ENCODE assay signal across 21 cellular contexts in genomic region chr15:97141360-97141759, GRCh38.
DNase-seq lines count a peak whose midpoint lies in the region; ATAC-seq, FAIRE-seq and TF ChIP-seq lines count a peak whose summit lies in the region.
"Had no signal": no experiment of that assay in that cellular context is flagged by ENCODE, and none has a peak within 500 bp of the region (broad histone marks: within the 10 kb centered on the region; RNA-seq: fewer than 3 reads in every experiment).

No MANE protein-coding gene starts in this region.

- no peak overlapping the region for H2AFZ ChIP-seq in GM12878 (ENCODE audit: control insufficient read depth, low read depth, low read length)
- H2AFZ ChIP-seq: GM23338 had no signal

- RAD21 ChIA-PET in GM12878 (lab: Charles Lee; ENCODE audit: unreplicated experiment) = no interaction called here

- no peaks in the 10 kb centered on the region for H3K9me3 ChIP-seq in GM12878 (replicated peaks; ENCODE audit: control insufficient read depth, insufficient read depth, low read length)
- H3K9me3 ChIP-seq: BE2C had no signal

- TF ChIP-seq EP300 in GM12878 (IDR thresholded peaks at IDR 0.05; ENCODE audit: borderline replicate concordance in 1 of 2, control insufficient read depth in 1 of 2, low read depth in 2 of 2, low read length in 2 of 2) = no peak; a peak in 1 of 4 replicates

- H3K4me3 ChIP-seq in GM12878 = no peak overlapping the region
- no peak overlapping the region for H3K4me3 ChIP-seq in retinal pigment epithelial cell (ENCODE audit: low read length)
- H3K4me3 ChIP-seq: BLaER1 treated with 17β-estradiol and CSF1 and Interleukin-3, amounts not matched to agents 10 nM and 100 nM; GM23338 had no signal

- CTCF ChIA-PET in GM12878 (lab: Yijun Ruan, JAX) = no interaction called here

- H3K9ac ChIP-seq in GM12878 (ENCODE audit: control insufficient read depth, insufficient read depth, low read length) = no peak overlapping the region
- H3K9ac ChIP-seq: BLaER1 treated with 17β-estradiol and CSF1 and Interleukin-3, amounts not matched to agents 10 nM and 100 nM had no signal

- no peak overlapping the region for H3K4me2 ChIP-seq in GM12878 (ENCODE audit: control insufficient read depth, insufficient read depth)
- H3K4me2 ChIP-seq: BLaER1 treated with 17β-estradiol and CSF1 and Interleukin-3, amounts not matched to agents 10 nM and 100 nM; GM23338 had no signal

- DNase-seq in Daoy (ENCODE audit: low read depth) (peak; percentile 11), NOMO-1 treated with DMSO at 0.1 percent for 48 hours (lab: John Stamatoyannopoulos, UW; ENCODE audit: unreplicated experiment) (peak; percentile 90), GM12878 (ENCODE audit: low read depth, low spot score) (no peak), retinal pigment epithelial cell (ENCODE audit: low read depth) (peak; percentile 48)
- DNase-seq in activated CD8-positive, alpha-beta memory T cell treated with anti-CD3 and anti-CD28 coated beads, Interleukin-2, amount 50 U/mL, for 48 hours = no peak
- no peak for DNase-seq in stimulated activated CD4-positive, alpha-beta T cell treated with anti-CD3 and anti-CD28 coated beads, Interleukin-1b, Interleukin-23, amount 100 ng/mL, for 48 hours
- DNase-seq: BE2C; Calu3; CD4-positive, alpha-beta T cell; COR-L47; DMS53; DMS79 treated with DMSO at 0.1 percent for 48 hours; H9 had no signal

- H4K20me1 ChIP-seq in GM12878 (ENCODE audit: control insufficient read depth, insufficient read depth) = no peaks in the 10 kb centered on the region
- H4K20me1 ChIP-seq: BLaER1 treated with 17β-estradiol and CSF1 and Interleukin-3, amounts not matched to agents 10 nM and 100 nM had no signal

- no peaks in the 10 kb centered on the region for H3K27me3 ChIP-seq in GM12878 (replicated peaks in 1 of 2; ENCODE audit: control insufficient read depth in 2 of 2, insufficient read depth in 2 of 2, low read length in 1 of 2)
- H3K27me3 ChIP-seq: BE2C; BLaER1 treated with 17β-estradiol and CSF1 and Interleukin-3, amounts not matched to agents 10 nM and 100 nM had no signal

- no peak for TF ChIP-seq POLR2A in GM12878 (IDR thresholded peaks at IDR 0.05; ENCODE audit: low read depth, low read length)

- SMC1A ChIA-PET in GM12878 (lab: Charles Lee; ENCODE audit: uncharacterized antibody, unreplicated experiment) = interaction anchor here (0.9 to 1.8 kb wide), 6 partner anchors 16 to 93 kb away, joined by 3 to 8 read pairs (median 4); no protein-coding TSS in a partner anchor

- intact Hi-C loops in GM12878 (cut with micrococcal nuclease; ENCODE audit: unreplicated experiment) = loop anchor here (5.0 to 10.0 kb wide), 2 partner anchors 91 to 787 kb away; no protein-coding TSS in a partner anchor

- no peaks in the 10 kb centered on the region for H3K36me3 ChIP-seq in GM12878 (ENCODE audit: control insufficient read depth in 2 of 2, insufficient read depth in 2 of 2, low read length in 1 of 2)
- H3K36me3 ChIP-seq: BE2C; BLaER1 treated with 17β-estradiol and CSF1 and Interleukin-3, amounts not matched to agents 10 nM and 100 nM had no signal

- POLR2A ChIA-PET in GM12878 (lab: Charles Lee) = interaction anchor here (0.6 kb wide), 1 partner anchor 68 kb away, joined by 3 read pairs; no protein-coding TSS in a partner anchor

- no peaks in the 10 kb centered on the region for H3K79me2 ChIP-seq in GM12878 (ENCODE audit: control insufficient read depth, insufficient read depth, low read length)

- in situ Hi-C loops in GM12878 (cut with MboI) = no loop called here

- ATAC-seq in GM12878 = peak; percentile 26
- ATAC-seq in GM18861 (IDR thresholded peaks at IDR 0.05; ENCODE audit: unreplicated experiment) = no peak
- no peak for ATAC-seq in HG02571 (IDR thresholded peaks at IDR 0.05; ENCODE audit: unreplicated experiment)
- ATAC-seq: GM23338, HCT116 had no signal

- no peak for FAIRE-seq in GM12878 (lab: Jason Lieb, UNC)
- FAIRE-seq: A204.1, G401.6 had no signal

- 0% methylated on average over 1 of the region's 1 CpG for WGBS in GM12878 (ENCODE audit: insufficient coverage, insufficient replicate concordance, low lambda C conversion rate, missing lambda C conversion rate)

- no TSS peak for BruUV-seq in GM12878 (replicated peaks; lab: Mats Ljungman, UMichigan)

- no peak overlapping the region for H3K27ac ChIP-seq in GM12878 (ENCODE audit: control insufficient read depth, insufficient read depth)
- H3K27ac ChIP-seq: 22Rv1; BLaER1 treated with 17β-estradiol and CSF1 and Interleukin-3, amounts not matched to agents 10 nM and 100 nM had no signal

- H3K4me1 ChIP-seq in GM12878 (ENCODE audit: control insufficient read depth, insufficient read depth, low read length) = no peaks in the 10 kb centered on the region
- H3K4me1 ChIP-seq: BE2C; BLaER1 treated with 17β-estradiol and CSF1 and Interleukin-3, amounts not matched to agents 10 nM and 100 nM had no signal

- TF ChIP-seq CTCF in GM12878 (IDR thresholded peaks at IDR 0.05 in 2 of 3, conservative IDR thresholded peaks at IDR 0.05 in 1 of 3; ENCODE audit: control insufficient read depth in 2 of 3, extremely low read depth in 1 of 3, insufficient read depth in 1 of 3, low read depth in 3 of 3, low read length in 3 of 3) (no peak), retinal pigment epithelial cell (conservative IDR thresholded peaks at IDR 0.05; ENCODE audit: low read depth, low read length) (no peak)

- TF ChIP-seq RAD21 in GM12878 (IDR thresholded peaks at IDR 0.05; ENCODE audit: insufficient read depth, low read depth, low read length) = no peak

TF ChIP-seq in GM12878, 131 proteins besides CTCF, POLR2A, EP300 and RAD21 (continues in another document):
- no peak for TF ChIP-seq ZNF622 (IDR thresholded peaks at IDR 0.05)
- no peak for TF ChIP-seq NRF1 (conservative IDR thresholded peaks at IDR 0.05; ENCODE audit: low read depth, low read length)
- TF ChIP-seq ZNF384 (IDR thresholded peaks at IDR 0.05; ENCODE audit: borderline replicate concordance, low read depth, low read length) = 0 out of 2 replicates have a peak, but pooled peaks have one; percentile 56
- peak; percentile 69 for TF ChIP-seq MLLT1 (IDR thresholded peaks at IDR 0.05)
- TF ChIP-seq TBL1XR1 (IDR thresholded peaks at IDR 0.05; ENCODE audit: low read depth, low read length) = no peak
- peak; percentile 71; the same call in 1 of the 2 replicates for TF ChIP-seq DPF2 (IDR thresholded peaks at IDR 0.05)
- no peak for TF ChIP-seq PAX8 (IDR thresholded peaks at IDR 0.05)
- no peak for TF ChIP-seq SIX5 (IDR thresholded peaks at IDR 0.05; ENCODE audit: low read depth, low read length, severe bottlenecking)
- TF ChIP-seq MYC (IDR thresholded peaks at IDR 0.05; ENCODE audit: insufficient read depth, insufficient read length, insufficient replicate concordance, low read length, severe bottlenecking) = no peak
- no peak for TF ChIP-seq LARP7 (IDR thresholded peaks at IDR 0.05)
- peak; percentile 37 for TF ChIP-seq SMAD1 (IDR thresholded peaks at IDR 0.05; ENCODE audit: low read depth, partially characterized antibody)
- peak; percentile 35; the same call in 1 of the 2 replicates for TF ChIP-seq ATF7 (IDR thresholded peaks at IDR 0.05; ENCODE audit: low read depth)
- no peak for TF ChIP-seq PBX3 (IDR thresholded peaks at IDR 0.05; ENCODE audit: insufficient replicate concordance, low read depth, low read length)
- no peak for TF ChIP-seq KLF5 (IDR thresholded peaks at IDR 0.05; ENCODE audit: partially characterized antibody)
- TF ChIP-seq POLR2AphosphoS5 (IDR thresholded peaks at IDR 0.05; ENCODE audit: low read length) = no peak
- peak; percentile 40; the same call in 1 of the 2 replicates for TF ChIP-seq IKZF1 (conservative IDR thresholded peaks at IDR 0.05)

Comparison
In these comparisons a context has a peak if more than half of its experiments do, and no peak if none do; other contexts are left out.
1. DNase-seq: peak in Daoy (single experiment), NOMO-1 treated with DMSO at 0.1 percent for 48 hours (single experiment) and retinal pigment epithelial cell (single experiment); none in GM12878 (single experiment), activated CD8-positive, alpha-beta memory T cell treated with anti-CD3 and anti-CD28 coated beads, Interleukin-2, amount 50 U/mL, for 48 hours (single experiment) and stimulated activated CD4-positive, alpha-beta T cell treated with anti-CD3 and anti-CD28 coated beads, Interleukin-1b, Interleukin-23, amount 100 ng/mL, for 48 hours (single experiment).